In genomic region chr19:3108775-3109174, GRCh38 we compare ENCODE assay signal across 1 cellular context.
TF ChIP-seq lines count a peak whose summit lies in the region.

No MANE protein-coding gene starts in this region.

TF ChIP-seq in GM23338, 12 proteins besides CTCF, POLR2A, EP300 and RAD21 (continued from another document):
- TF ChIP-seq ZNF462 (CRISPR knock-in tag; IDR thresholded peaks at IDR 0.05) = no peak
